25 cellular contexts compared by ENCODE assay signal in the genomic region with DNA sequence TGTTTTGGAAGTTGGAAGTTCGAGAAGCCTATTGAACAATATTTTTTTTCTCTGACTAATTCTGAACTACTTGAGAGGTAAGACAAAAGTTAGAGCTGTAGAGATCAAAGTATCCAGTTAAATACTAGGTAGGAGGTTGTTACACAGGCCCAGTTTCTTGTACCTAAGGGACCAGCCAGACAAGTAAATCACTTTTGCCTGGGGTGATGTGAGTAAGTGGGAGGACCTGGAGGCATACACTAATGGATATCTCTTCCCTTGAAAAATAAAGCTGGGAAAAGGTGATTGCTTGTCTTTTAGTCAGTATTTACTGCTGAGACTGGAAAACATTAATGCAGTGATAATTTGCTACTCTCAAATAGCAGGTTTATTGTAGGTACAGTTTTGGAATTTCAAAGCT.
"Had no signal": no experiment of that assay in that cellular context is flagged by ENCODE, and none has a peak within 500 bp of the region (broad histone marks: within the 10 kb centered on the region; RNA-seq: fewer than 3 reads in every experiment).

No MANE protein-coding gene starts in this region.

- H3K27me3 Mint-ChIP-seq: progenitor cell of endocrine pancreas, type B pancreatic cell had no signal

- H3K9ac ChIP-seq: parathyroid adenoma had no signal

- H3K9me3 Mint-ChIP-seq: natural killer cell had no signal

- H3K27ac Mint-ChIP-seq: natural killer cell, progenitor cell of endocrine pancreas, type B pancreatic cell had no signal

- H3K36me3 ChIP-seq: esophagus squamous epithelium, gastroesophageal sphincter, heart left ventricle, lower lobe of right lung, right lobe of liver, stomach, thyroid gland had no signal

- H3K79me2 ChIP-seq: parathyroid adenoma had no signal

- H3K9me3 ChIP-seq: esophagus squamous epithelium, gastroesophageal sphincter, heart left ventricle, lower lobe of right lung, right lobe of liver, stomach, thyroid gland had no signal

- H3K4me1 ChIP-seq: esophagus squamous epithelium, lower lobe of right lung, parathyroid adenoma, right lobe of liver, thyroid gland had no signal

- DNase-seq: dermis blood vessel endothelial cell; effector memory CD4-positive, alpha-beta T cell; erythroblast; esophagus squamous epithelium; heart left ventricle; hippocampal formation; left colon; left ventricle myocardium superior; lower lobe of right lung; natural killer cell; right lobe of liver; small intestine; stimulated activated CD4-positive, alpha-beta T cell treated with anti-CD3 and anti-CD28 coated beads, Interleukin-12 subunit alpha, Interleukin-12 subunit beta, amount 100 ng/mL, for 4 hours; stimulated activated CD4-positive, alpha-beta T cell treated with anti-CD3 and anti-CD28 coated beads, Interleukin-1b, Interleukin-23, amount 100 ng/mL, for 48 hours; stimulated activated CD4-positive, alpha-beta T cell treated with anti-CD3 and anti-CD28 coated beads, Interleukin-4, amount 100 ng/mL, for 1 hour; stimulated activated CD8-positive, alpha-beta memory T cell treated with anti-CD3 and anti-CD28 coated beads, Interleukin-4, amount 100 ng/mL, for 48 hours; stimulated activated naive CD4-positive, alpha-beta T cell treated with Interleukin-2 at 50 U/mL for 16 hours; stomach; thyroid gland had no signal

- ATAC-seq: gastroesophageal sphincter, heart left ventricle, left colon, left ventricle myocardium superior, lower lobe of right lung, natural killer cell, right lobe of liver had no signal

- H3K36me3 Mint-ChIP-seq: natural killer cell had no signal

- H3K27ac ChIP-seq: coronary artery, esophagus squamous epithelium, gastroesophageal sphincter, heart left ventricle, lower lobe of right lung, parathyroid adenoma, right lobe of liver, stomach, thyroid gland had no signal

- H3K4me3 Mint-ChIP-seq: natural killer cell, neural crest cell, type B pancreatic cell had no signal

- H2AFZ ChIP-seq: parathyroid adenoma had no signal

- H3K4me3 ChIP-seq: coronary artery, esophagus squamous epithelium, gastroesophageal sphincter, heart left ventricle, lower lobe of right lung, right lobe of liver, stomach, thyroid gland had no signal

- H3K27me3 ChIP-seq: esophagus squamous epithelium, gastroesophageal sphincter, heart left ventricle, right lobe of liver, stomach, thyroid gland had no signal

- H3K4me1 Mint-ChIP-seq: natural killer cell, neural crest cell had no signal
